In the genomic region with DNA sequence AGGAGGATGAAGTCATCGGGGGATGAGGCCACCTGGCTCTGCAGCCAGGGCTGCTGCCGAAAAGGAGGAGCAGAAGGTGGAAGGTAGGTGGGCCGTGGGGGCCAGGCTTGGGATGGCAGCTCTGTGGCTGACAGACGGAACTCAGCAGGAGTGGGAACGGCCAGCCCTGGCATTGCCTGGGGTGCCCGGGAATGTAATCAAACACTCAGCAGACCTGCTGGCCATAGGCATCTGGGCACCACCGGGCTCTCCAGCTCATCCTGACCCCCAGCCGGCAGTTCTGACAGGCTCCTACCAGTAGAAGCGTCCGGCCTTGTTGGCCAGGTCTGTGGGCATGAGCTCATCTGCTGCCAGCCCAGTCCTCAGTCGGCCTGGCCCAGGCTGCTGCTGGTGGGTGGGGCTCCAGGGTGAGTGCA, we compare ENCODE assay signal across 27 cellular contexts. TPM values are rescaled to one million over a fixed set of nuclear protein-coding genes. Genes with fewer than 3 reads are reported as not detected.
DNase-seq lines count a peak whose midpoint lies in the region; ATAC-seq and TF ChIP-seq lines count a peak whose summit lies in the region.
"Had no signal": no experiment of that assay in that cellular context is flagged by ENCODE, and none has a peak within 500 bp of the region (broad histone marks: within the 10 kb centered on the region; RNA-seq: fewer than 3 reads in every experiment).

No MANE protein-coding gene starts in this region.

- peak overlapping the region; percentile 18 for H2BK120ac ChIP-seq in trophoblast cell (ENCODE audit: insufficient read depth, low read length, poor library complexity)

- DNase-seq in NCI-H2171 treated with DMSO at 0.1 percent for 48 hours (lab: John Stamatoyannopoulos, UW) (peak; percentile 28), NCI-H2171 (lab: John Stamatoyannopoulos, UW) (no peak), mammary epithelial cell (peak; percentile 74), left ventricle myocardium superior (peak; percentile 66), trophoblast cell (no peak), GDM1 (lab: John Stamatoyannopoulos, UW) (no peak), GM19240 (ENCODE audit: insufficient read length, low spot score) (no peak)
- DNase-seq: activated naive CD4-positive, alpha-beta T cell treated with anti-CD3 and anti-CD28 coated beads for 36 hours; activated T-cell treated with anti-CD3 and anti-CD28 coated beads, Interleukin-2, amount 50 U/mL, for 24 hours; CD4-positive, alpha-beta T cell; glutamatergic neuron; GOT3; Kasumi-1; mucosa of descending colon; NCI-H187; NCI-H774; stimulated activated naive CD8-positive, alpha-beta T cell treated with anti-CD3 and anti-CD28 coated beads, Interleukin-15, amount 100 ng/mL, for 72 hours; T-helper 2 cell; tibial artery had no signal

- no peaks in the 10 kb centered on the region for H4K20me1 ChIP-seq in mammary epithelial cell (ENCODE audit: insufficient read depth, low read length)

- H3K4ac ChIP-seq in trophoblast cell (ENCODE audit: low read depth, low read length) = no peak overlapping the region

- H3K23ac ChIP-seq in trophoblast cell (ENCODE audit: low read length) = no peak overlapping the region

- H3K79me2 ChIP-seq in mammary epithelial cell (ENCODE audit: insufficient read depth, low read length) (peaks cover 19% of the 10 kb centered on the region), trophoblast cell (ENCODE audit: control insufficient read depth, insufficient read depth, low read length, poor library complexity) (no peaks in the 10 kb centered on the region)

- TF ChIP-seq POLR2A in gastroesophageal sphincter (IDR thresholded peaks at IDR 0.05) = no peak

- H3K9ac ChIP-seq in mammary epithelial cell (ENCODE audit: insufficient read depth, low read length) (no peak overlapping the region), trophoblast cell (ENCODE audit: low read length) (no peak overlapping the region)

- CTCF ChIA-PET in mammary epithelial cell (lab: Charles Lee; ENCODE audit: low non-redundant PET) = interaction anchor here (1.1 kb wide), 1 partner anchor 57 kb away, joined by 3 read pairs; no protein-coding TSS in a partner anchor

- TF ChIP-seq EP300 in gastroesophageal sphincter (IDR thresholded peaks at IDR 0.05) = no peak

- H4K12ac ChIP-seq in trophoblast cell (ENCODE audit: low read depth, low read length) = no peak overlapping the region

- H3K4me2 ChIP-seq in mammary epithelial cell (ENCODE audit: insufficient read depth, low read depth, low read length) (peak overlapping the region; percentile 52), trophoblast cell (ENCODE audit: low read length) (no peak overlapping the region)

- peak overlapping the region; percentile 72 for H2AK5ac ChIP-seq in trophoblast cell (ENCODE audit: low read length)

- H3K18ac ChIP-seq in trophoblast cell (ENCODE audit: low read length) = no peak overlapping the region

- peak overlapping the region; percentile 33 for H3K14ac ChIP-seq in trophoblast cell (ENCODE audit: low read length)

- peak overlapping the region; percentile 75 for H2AFZ ChIP-seq in mammary epithelial cell (ENCODE audit: low read depth, low read length)
- no peak overlapping the region for H2AFZ ChIP-seq in trophoblast cell (ENCODE audit: insufficient read depth, low read length, poor library complexity)

- no peaks in the 10 kb centered on the region for H3K36me3 ChIP-seq in mammary epithelial cell (ENCODE audit: insufficient read depth, low read length)
- no peaks in the 10 kb centered on the region for H3K36me3 ChIP-seq in trophoblast cell (ENCODE audit: control insufficient read depth in 1 of 2, insufficient read depth in 2 of 2, low read length in 2 of 2)
- no peaks in the 10 kb centered on the region for H3K36me3 ChIP-seq in gastroesophageal sphincter
- H3K36me3 ChIP-seq: cardiac muscle cell, tibial artery had no signal

- in situ Hi-C loops in mammary epithelial cell (cut with MboI; ENCODE audit: low sequenced_read_pairs in 2 of 2) = no loop called here

- H3K27me3 ChIP-seq in mammary epithelial cell (ENCODE audit: insufficient read depth, low read length) = no peaks in the 10 kb centered on the region
- H3K27me3 ChIP-seq in trophoblast cell (ENCODE audit: insufficient read depth, low read length) = no peaks in the 10 kb centered on the region
- no peaks in the 10 kb centered on the region for H3K27me3 ChIP-seq in gastroesophageal sphincter
- H3K27me3 ChIP-seq: cardiac muscle cell, tibial artery had no signal

- H4K8ac ChIP-seq in trophoblast cell (ENCODE audit: low read depth, low read length) = no peak overlapping the region

- ATAC-seq in left ventricle myocardium superior (peak; percentile 85), gastroesophageal sphincter (no peak)
- ATAC-seq: mucosa of descending colon; stimulated activated naive CD8-positive, alpha-beta T cell treated with anti-CD3 and anti-CD28 coated beads, Interleukin-15, amount 100 ng/mL, for 72 hours had no signal

- H3K4me1 ChIP-seq in mammary epithelial cell (ENCODE audit: insufficient read depth, low read length) = peaks cover 62% of the 10 kb centered on the region
- H3K4me1 ChIP-seq in trophoblast cell (ENCODE audit: control insufficient read depth in 1 of 2, insufficient read depth in 2 of 2, low read length in 2 of 2) = peaks cover 42 to 49% of the 10 kb centered on the region in 2 experiments
- H3K4me1 ChIP-seq in gastroesophageal sphincter = no peaks in the 10 kb centered on the region
- H3K4me1 ChIP-seq: tibial artery had no signal

- TF ChIP-seq CTCF in mammary epithelial cell (conservative IDR thresholded peaks at IDR 0.05 in 1 of 2, IDR thresholded peaks at IDR 0.05 in 1 of 2; ENCODE audit: extremely low read depth in 1 of 2, insufficient read depth in 1 of 2, low read depth in 1 of 2, low read length in 2 of 2) (no peak), gastroesophageal sphincter (IDR thresholded peaks at IDR 0.05) (no peak)

- H2BK5ac ChIP-seq in trophoblast cell (ENCODE audit: low read depth, low read length, poor library complexity) = peak overlapping the region; percentile 18

- dilution Hi-C loops in mammary epithelial cell (cut with HindIII; ENCODE audit: low sequenced_read_pairs) = no loop called here

- H3K27ac ChIP-seq in mammary epithelial cell (ENCODE audit: insufficient read depth, low read depth, low read length) (no peak overlapping the region), trophoblast cell (ENCODE audit: low read depth, low read length) (no peak overlapping the region), gastroesophageal sphincter (no peak overlapping the region)
- H3K27ac ChIP-seq: 22Rv1, cardiac muscle cell, SK-N-MC, tibial artery had no signal

- no peaks in the 10 kb centered on the region for H3K9me3 ChIP-seq in mammary epithelial cell (replicated peaks; ENCODE audit: insufficient read depth, low read length)
- H3K9me3 ChIP-seq in trophoblast cell (ENCODE audit: insufficient read depth, low read depth, low read length) = no peaks in the 10 kb centered on the region
- no peaks in the 10 kb centered on the region for H3K9me3 ChIP-seq in gastroesophageal sphincter
- H3K9me3 ChIP-seq: mucosa of descending colon, tibial artery had no signal

- H3K4me3 ChIP-seq in mammary epithelial cell (replicated peaks in 1 of 3; ENCODE audit: insufficient read depth in 1 of 3, low read depth in 2 of 3, low read length in 3 of 3) (peak overlapping the region in 1 of 3 experiments; percentile 16), trophoblast cell (ENCODE audit: low read depth, low read length) (no peak overlapping the region), gastroesophageal sphincter (no peak overlapping the region)
- H3K4me3 ChIP-seq: cardiac muscle cell, mucosa of descending colon, SK-N-MC, tibial artery had no signal

- intact Hi-C loops in mammary epithelial cell (cut with micrococcal nuclease) (no loop called here), left ventricle myocardium superior (cut with micrococcal nuclease) (no loop called here)

- no TSS peak for BruUV-seq in mammary epithelial cell (replicated peaks; lab: Mats Ljungman, UMichigan)

- peak overlapping the region; percentile 75 for H4K91ac ChIP-seq in trophoblast cell (ENCODE audit: low read depth, low read length)

- 11% methylated on average over 10 of the region's 11 CpGs for WGBS in mammary epithelial cell (ENCODE audit: low coverage, missing lambda C conversion rate)
- no CpG with 5 or more reads among the region's 11 CpGs for WGBS in trophoblast cell (ENCODE audit: extremely low coverage, insufficient coverage, insufficient read length)
- 100% methylated on average over 1 of the region's 11 CpGs; no CpG with 5 or more reads in 1 of the 2 donors for WGBS in gastroesophageal sphincter (ENCODE audit: low coverage in 1 of 2), 2 donors

- H2BK12ac ChIP-seq in trophoblast cell (ENCODE audit: low read length) = peak overlapping the region; percentile 66

- H3K79me1 ChIP-seq in trophoblast cell (ENCODE audit: low read length) = peaks cover 8% of the 10 kb centered on the region

RNA-seq across cellular contexts. Expression of gene FAT2, which starts 4.3 kb away (rescaled TPM):
- total RNA-seq in mammary epithelial cell = 100 to 1,000 TPM; 122 to 137 TPM
- polyA plus RNA-seq in mammary epithelial cell = 44.8 TPM
- 239 TPM for polyA minus RNA-seq in mammary epithelial cell
- total RNA-seq in left ventricle myocardium superior = not detected
- polyA plus RNA-seq in trophoblast cell (2013) = 0.26 and 0.30 TPM in 2 replicates
- 1 to 10 TPM in 1 of 4 donors, under 1 TPM in 2, not detected in 1; 0.13 to 5.6 (median 0.62) TPM for total RNA-seq in gastroesophageal sphincter
- total RNA-seq: activated naive CD4-positive, alpha-beta T cell treated with anti-CD3 and anti-CD28 coated beads for 36 hours; CD4-positive, alpha-beta T cell; dermis microvascular lymphatic vessel endothelial cell; mucosa of descending colon; neural crest cell; posterior vena cava; RPMI7951 had no signal

Comparison
In these comparisons a context has a peak if more than half of its experiments do, and no peak if none do; other contexts are left out.
1. DNase-seq: peak in NCI-H2171 treated with DMSO at 0.1 percent for 48 hours (single experiment), mammary epithelial cell (single experiment) and left ventricle myocardium superior (single experiment); none in NCI-H2171 (single experiment), trophoblast cell (0 of 2), GDM1 (single experiment) and GM19240 (single experiment).
2. RNA of gene FAT2, which starts 4.3 kb away (total RNA-seq): 122 to 137 TPM in mammary epithelial cell; 0.13 to 5.6 TPM in gastroesophageal sphincter and not detected in left ventricle myocardium superior (single experiment); every median in the first group is over 10 times any median in the second.